ENCODE assay signal across 1 cellular context in the genomic region with DNA sequence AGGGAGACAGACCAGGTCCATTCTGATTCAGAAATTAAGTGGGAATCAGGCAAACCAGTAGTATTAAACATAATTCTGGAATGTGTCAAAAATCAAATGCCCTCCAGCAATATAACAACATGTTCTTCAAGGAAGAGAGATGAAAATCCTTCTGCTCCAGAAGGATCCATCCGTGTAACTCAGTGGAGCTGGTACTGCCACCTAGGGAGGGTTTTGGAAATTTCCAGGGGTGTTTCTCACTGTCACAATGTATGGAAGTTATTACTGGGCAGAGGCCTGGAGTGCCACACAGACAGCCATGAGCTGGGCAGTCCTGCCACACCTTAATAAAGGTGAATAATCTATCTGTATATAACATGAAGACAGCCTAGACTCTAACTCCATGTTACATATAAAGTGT.
TF ChIP-seq lines count a peak whose summit lies in the region.

No MANE protein-coding gene starts in this region.

TF ChIP-seq in liver, 16 proteins besides CTCF, POLR2A, EP300 and RAD21 (continued from another document):
- TF ChIP-seq REST (IDR thresholded peaks at IDR 0.05) (no peak), FOXA2 (IDR thresholded peaks at IDR 0.05) (no peak), YY1 (IDR thresholded peaks at IDR 0.05) (no peak), ATF3 (IDR thresholded peaks at IDR 0.05) (no peak), FOXA1 (IDR thresholded peaks at IDR 0.05) (no peak), NR2F2 (IDR thresholded peaks at IDR 0.05) (no peak)
